In genomic region chr7:130838738-130839137, GRCh38 we compare ENCODE assay signal across 12 cellular contexts.
DNase-seq lines count a peak whose midpoint lies in the region; ATAC-seq and TF ChIP-seq lines count a peak whose summit lies in the region.
"Had no signal": no experiment of that assay in that cellular context is flagged by ENCODE, and none has a peak within 500 bp of the region (broad histone marks: within the 10 kb centered on the region; RNA-seq: fewer than 3 reads in every experiment).

No MANE protein-coding gene starts in this region.

- H3K27ac Mint-ChIP-seq in Caco-2 (ENCODE audit: unreplicated experiment) = no peak overlapping the region
- H3K27ac Mint-ChIP-seq: nephron progenitor cell had no signal

- peak overlapping the region; percentile 65 for H3K27ac ChIP-seq in AG04450 (ENCODE audit: low read depth, low read length)
- H3K27ac ChIP-seq in SJSA1 = peak overlapping the region; percentile 66
- H3K27ac ChIP-seq: esophagus squamous epithelium had no signal

- no peaks in the 10 kb centered on the region for H3K27me3 ChIP-seq in AG04450 (ENCODE audit: control insufficient read depth, insufficient read depth, low read length)
- no peaks in the 10 kb centered on the region for H3K27me3 ChIP-seq in SJSA1 (replicated peaks)
- no peaks in the 10 kb centered on the region for H3K27me3 ChIP-seq in Caco-2 (replicated peaks; ENCODE audit: control insufficient read depth, insufficient read depth, low read length)

- H3K9me3 Mint-ChIP-seq in Caco-2 (ENCODE audit: unreplicated experiment) = no peaks in the 10 kb centered on the region

- TF ChIP-seq CTCF in AG04450 (IDR thresholded peaks at IDR 0.05; ENCODE audit: low read depth, low read length) (no peak), foreskin fibroblast (IDR thresholded peaks at IDR 0.05; ENCODE audit: low read depth, low read length) (no peak), Caco-2 (IDR thresholded peaks at IDR 0.05; ENCODE audit: insufficient read depth in 1 of 2, low read depth in 1 of 2, low read length in 1 of 2, severe bottlenecking in 1 of 2, unreplicated experiment in 1 of 2) (no peak)

- no peak overlapping the region for H3K4me3 Mint-ChIP-seq in Caco-2 (ENCODE audit: unreplicated experiment)
- H3K4me3 Mint-ChIP-seq: nephron progenitor cell had no signal

- ATAC-seq in GM18520 (IDR thresholded peaks at IDR 0.05; ENCODE audit: unreplicated experiment) = peak; percentile 41
- ATAC-seq in GM18870 (IDR thresholded peaks at IDR 0.05; ENCODE audit: unreplicated experiment) = no peak

- H3K36me3 Mint-ChIP-seq in Caco-2 (ENCODE audit: insufficient read depth, unreplicated experiment) = no peaks in the 10 kb centered on the region

- H3K4me3 ChIP-seq in AG04450 (ENCODE audit: low read depth, low read length) (no peak overlapping the region), SJSA1 (no peak overlapping the region), foreskin fibroblast (ENCODE audit: low read depth in 1 of 2, low read length in 2 of 2) (no peak overlapping the region), Caco-2 (ENCODE audit: low read depth, low read length) (no peak overlapping the region)
- H3K4me3 ChIP-seq: esophagus squamous epithelium had no signal

- CTCF ChIA-PET in AG04450 (lab: Charles Lee) (no interaction called here), Caco-2 (lab: Charles Lee) (no interaction called here)

- H3K27me3 Mint-ChIP-seq in Caco-2 (ENCODE audit: insufficient read depth, unreplicated experiment) = peaks cover 14% of the 10 kb centered on the region

- POLR2A ChIA-PET in AG04450 (lab: Yijun Ruan, JAX) (interaction anchor here (0.6 to 1.1 kb wide), 3 partner anchors 9 to 75 kb away, joined by 3 read pairs; no protein-coding TSS in a partner anchor), Caco-2 (lab: Charles Lee) (no interaction called here)

- BruUV-seq in Caco-2 (replicated peaks; lab: Mats Ljungman, UMichigan) = no TSS peak

- intact Hi-C loops in Caco-2 (cut with micrococcal nuclease; ENCODE audit: unreplicated experiment) = no loop called here

- no peaks in the 10 kb centered on the region for H3K36me3 ChIP-seq in SJSA1
- no peaks in the 10 kb centered on the region for H3K36me3 ChIP-seq in Caco-2 (ENCODE audit: control insufficient read depth, insufficient read depth, low read length)
- H3K36me3 ChIP-seq: esophagus squamous epithelium had no signal

- H3K4me1 ChIP-seq in SJSA1 (replicated peaks) (peaks cover 30% of the 10 kb centered on the region), Caco-2 (no peaks in the 10 kb centered on the region)

- H3K9me3 ChIP-seq in AG04450 (ENCODE audit: control insufficient read depth, insufficient read depth, low read length) (peaks cover 9% of the 10 kb centered on the region), SJSA1 (replicated peaks) (no peaks in the 10 kb centered on the region), Caco-2 (no peaks in the 10 kb centered on the region)
- H3K9me3 ChIP-seq: esophagus squamous epithelium had no signal

- peak; percentile 89 for DNase-seq in AG04450 (ENCODE audit: low read depth, low spot score)
- DNase-seq in SJSA1 (ENCODE audit: low read depth in 1 of 2, low spot score in 2 of 2) = peak; percentile 54 to 92
- peak; percentile 92 to 95 for DNase-seq in foreskin fibroblast
- DNase-seq in NCI-H146 treated with DMSO at 0.1 percent for 48 hours (lab: John Stamatoyannopoulos, UW; ENCODE audit: unreplicated experiment) = no peak
- DNase-seq in Caco-2 = no peak
- DNase-seq in activated effector memory CD4-positive, alpha-beta T cell treated with anti-CD3 and anti-CD28 coated beads, Interleukin-2, amount 50 U/mL, for 16 hours = no peak
- DNase-seq: DMS79 treated with DMSO at 0.1 percent for 48 hours, esophagus squamous epithelium, NCI-H1105, nephron progenitor cell had no signal

- no peaks in the 10 kb centered on the region for H3K4me1 Mint-ChIP-seq in Caco-2 (ENCODE audit: low read depth, unreplicated experiment)

Comparison
In these comparisons a context has a peak if more than half of its experiments do, and no peak if none do; other contexts are left out.
1. DNase-seq: peak in AG04450 (single experiment), SJSA1 (2 of 2) and foreskin fibroblast (2 of 2); none in NCI-H146 treated with DMSO at 0.1 percent for 48 hours (single experiment), Caco-2 (0 of 2) and activated effector memory CD4-positive, alpha-beta T cell treated with anti-CD3 and anti-CD28 coated beads, Interleukin-2, amount 50 U/mL, for 16 hours (single experiment).